In genomic region chr1:220353229-220354012, GRCh38 we compare ENCODE assay signal across 20 cellular contexts.
A peak's percentile ranks its signal among the peaks of the same experiment; 100 is the strongest.
DNase-seq lines count a peak whose midpoint lies in the region; TF ChIP-seq lines count a peak whose summit lies in the region.
"Had no signal": no experiment of that assay in that cellular context is flagged by ENCODE, and none has a peak within 500 bp of the region (broad histone marks: within the 10 kb centered on the region; RNA-seq: fewer than 3 reads in every experiment).

No MANE protein-coding gene starts in this region.

- H3K36me3 ChIP-seq in A673 (ENCODE audit: insufficient read depth, low read length, poor library complexity, severe bottlenecking) (no peaks in the 10 kb centered on the region), endodermal cell (ENCODE audit: control insufficient read depth, insufficient read depth, low read length) (no peaks in the 10 kb centered on the region), thyroid gland (no peaks in the 10 kb centered on the region)
- H3K36me3 ChIP-seq: lower lobe of right lung, pancreas, tibial artery had no signal

- intact Hi-C loops in A673 (cut with micrococcal nuclease; ENCODE audit: unreplicated experiment) (no loop called here), thyroid gland (cut with DNase I) (no loop called here)
- intact Hi-C loops in activated CD4-positive, alpha-beta memory T cell treated with anti-CD3 and anti-CD28 coated beads for 36 hours (cut with micrococcal nuclease): no loop called here

- no peaks in the 10 kb centered on the region for H3K27me3 Mint-ChIP-seq in endodermal cell (ENCODE audit: insufficient read depth)
- no peaks in the 10 kb centered on the region for H3K27me3 Mint-ChIP-seq in nephron progenitor cell (ENCODE audit: low read depth, poor library complexity)
- H3K27me3 Mint-ChIP-seq in activated CD4-positive, alpha-beta memory T cell treated with anti-CD3 and anti-CD28 coated beads for 36 hours: peaks cover 3% of the 10 kb centered on the region
- H3K27me3 Mint-ChIP-seq: brain had no signal

- H3K27ac ChIP-seq in A673 (ENCODE audit: low read depth, low read length, poor library complexity, severe bottlenecking): no peak overlapping the region
- no peak overlapping the region for H3K27ac ChIP-seq in endodermal cell (ENCODE audit: low read depth, low read length)
- no peak overlapping the region for H3K27ac ChIP-seq in thyroid gland
- H3K27ac ChIP-seq: GM23248, HL-60, lower lobe of right lung, pancreas, tibial artery had no signal

- H3K36me3 Mint-ChIP-seq in endodermal cell (ENCODE audit: low read depth) (no peaks in the 10 kb centered on the region), nephron progenitor cell (ENCODE audit: low read depth) (no peaks in the 10 kb centered on the region)
- no peaks in the 10 kb centered on the region for H3K36me3 Mint-ChIP-seq in activated CD4-positive, alpha-beta memory T cell treated with anti-CD3 and anti-CD28 coated beads for 36 hours
- H3K36me3 Mint-ChIP-seq: activated naive CD8-positive, alpha-beta T cell treated with anti-CD3 and anti-CD28 coated beads for 36 hours; brain had no signal

- H3K9me3 ChIP-seq in A673 (ENCODE audit: low read depth, low read length, poor library complexity, severe bottlenecking) (no peaks in the 10 kb centered on the region), endodermal cell (ENCODE audit: control insufficient read depth, low read length) (no peaks in the 10 kb centered on the region), thyroid gland (no peaks in the 10 kb centered on the region)
- H3K9me3 ChIP-seq: lower lobe of right lung, pancreas, tibial artery had no signal

- H3K4me1 Mint-ChIP-seq in endodermal cell (peaks cover 2% of the 10 kb centered on the region), nephron progenitor cell (peaks cover 4% of the 10 kb centered on the region)
- H3K4me1 Mint-ChIP-seq in activated CD4-positive, alpha-beta memory T cell treated with anti-CD3 and anti-CD28 coated beads for 36 hours (ENCODE audit: low read depth): no peaks in the 10 kb centered on the region
- H3K4me1 Mint-ChIP-seq: activated naive CD8-positive, alpha-beta T cell treated with anti-CD3 and anti-CD28 coated beads for 36 hours had no signal

- no peak overlapping the region for H3K9ac ChIP-seq in endodermal cell (ENCODE audit: extremely low read depth, low read length, poor library complexity, severe bottlenecking)
- H3K9ac ChIP-seq: GM23248 had no signal

- CTCF ChIA-PET in A673 (lab: Charles Lee): no interaction called here
- CTCF ChIA-PET in activated CD4-positive, alpha-beta memory T cell treated with anti-CD3 and anti-CD28 coated beads for 36 hours (lab: Charles Lee): no interaction called here

- H3K4me1 ChIP-seq in A673 (ENCODE audit: insufficient read depth, low read length, poor library complexity, severe bottlenecking): no peaks in the 10 kb centered on the region
- H3K4me1 ChIP-seq in endodermal cell (ENCODE audit: control insufficient read depth, insufficient read depth, low read length): no peaks in the 10 kb centered on the region
- peaks cover under 1 to 5% of the 10 kb centered on the region in 2 donors for H3K4me1 ChIP-seq in thyroid gland
- H3K4me1 ChIP-seq: lower lobe of right lung, pancreas, tibial artery had no signal

- H3K27me3 ChIP-seq in A673 (replicated peaks; ENCODE audit: insufficient read depth, low read depth, low read length, poor library complexity) (no peaks in the 10 kb centered on the region), endodermal cell (ENCODE audit: control insufficient read depth, insufficient read depth, low read length, poor library complexity, severe bottlenecking) (no peaks in the 10 kb centered on the region), thyroid gland (no peaks in the 10 kb centered on the region)
- H3K27me3 ChIP-seq: pancreas, tibial artery had no signal

- POLR2A ChIA-PET in A673 (lab: Charles Lee; ENCODE audit: low non-redundant PET): no interaction called here
- POLR2A ChIA-PET in activated CD4-positive, alpha-beta memory T cell treated with anti-CD3 and anti-CD28 coated beads for 36 hours (lab: Charles Lee): no interaction called here

- H3K27ac Mint-ChIP-seq in endodermal cell (no peak overlapping the region), nephron progenitor cell (no peak overlapping the region)
- H3K27ac Mint-ChIP-seq in activated CD4-positive, alpha-beta memory T cell treated with anti-CD3 and anti-CD28 coated beads for 36 hours: no peak overlapping the region
- H3K27ac Mint-ChIP-seq: activated naive CD8-positive, alpha-beta T cell treated with anti-CD3 and anti-CD28 coated beads for 36 hours had no signal

- WGBS in endodermal cell (ENCODE audit: insufficient coverage in 1 of 2, insufficient read length in 1 of 2), 2 experiments: 89 to 92% methylated on average over 13 to 24 of the region's 24 CpGs
- 91 to 95% methylated on average over 22 to 24 of the region's 24 CpGs for WGBS in thyroid gland, 2 donors

- H3K4me3 Mint-ChIP-seq in endodermal cell (no peak overlapping the region), nephron progenitor cell (no peak overlapping the region)
- no peak overlapping the region for H3K4me3 Mint-ChIP-seq in activated CD4-positive, alpha-beta memory T cell treated with anti-CD3 and anti-CD28 coated beads for 36 hours
- H3K4me3 Mint-ChIP-seq: activated naive CD8-positive, alpha-beta T cell treated with anti-CD3 and anti-CD28 coated beads for 36 hours; brain had no signal

- DNase-seq in A673 (ENCODE audit: low spot score) (peak; percentile 40), GM12865 (ENCODE audit: low read depth) (peak; percentile 12), NAMALWA (ENCODE audit: low spot score) (peak; percentile 34), endodermal cell (peak; percentile 67), nephron progenitor cell (no peak), thyroid gland (no peak), anterior cingulate cortex (lab: John Stamatoyannopoulos, UW) (no peak)
- DNase-seq in activated CD4-positive, alpha-beta memory T cell treated with anti-CD3 and anti-CD28 coated beads for 36 hours: no peak
- DNase-seq: activated naive CD8-positive, alpha-beta T cell treated with anti-CD3 and anti-CD28 coated beads for 36 hours; DMS79 treated with DMSO at 0.1 percent for 48 hours; GM23248; lower lobe of right lung; NCI-H1048; NCI-H2029; NCI-H524 treated with DMSO at 0.1 percent for 48 hours; stimulated activated naive CD4-positive, alpha-beta T cell treated with Interleukin-2 at 50 U/mL for 16 hours; tibial artery had no signal

- H3K4me3 ChIP-seq in A673 (ENCODE audit: low read depth, low read length, poor library complexity, severe bottlenecking) (no peak overlapping the region), GM12865 (ENCODE audit: low read depth, low read length) (no peak overlapping the region), endodermal cell (ENCODE audit: low read length) (no peak overlapping the region), thyroid gland (replicated peaks in 1 of 3) (no peak overlapping the region)
- H3K4me3 ChIP-seq: GM23248, lower lobe of right lung, pancreas, tibial artery had no signal

- no TSS peak for BruUV-seq in A673 (replicated peaks; lab: Mats Ljungman, UMichigan)

- no peak for TF ChIP-seq POLR2A in thyroid gland (IDR thresholded peaks at IDR 0.05)

- H3K9me3 Mint-ChIP-seq in endodermal cell (no peaks in the 10 kb centered on the region), nephron progenitor cell (no peaks in the 10 kb centered on the region)
- no peaks in the 10 kb centered on the region for H3K9me3 Mint-ChIP-seq in activated CD4-positive, alpha-beta memory T cell treated with anti-CD3 and anti-CD28 coated beads for 36 hours
- H3K9me3 Mint-ChIP-seq: activated naive CD8-positive, alpha-beta T cell treated with anti-CD3 and anti-CD28 coated beads for 36 hours had no signal

- 0 out of 2 replicates have a peak, but pooled peaks have one; percentile 21 for TF ChIP-seq CTCF in A673 (conservative IDR thresholded peaks at IDR 0.05; ENCODE audit: low read depth, low read length)
- TF ChIP-seq CTCF in GM12865 (IDR thresholded peaks at IDR 0.05; ENCODE audit: insufficient read depth, low read depth, low read length, missing control alignments): peak; percentile 11
- peak; percentile 64 for TF ChIP-seq CTCF in endodermal cell (conservative IDR thresholded peaks at IDR 0.05)
- no peak for TF ChIP-seq CTCF in nephron progenitor cell (IDR thresholded peaks at IDR 0.05)
- TF ChIP-seq CTCF in thyroid gland (IDR thresholded peaks at IDR 0.05): no peak

Comparison
In these comparisons a context has a peak if more than half of its experiments do, and no peak if none do; other contexts are left out.
1. DNase-seq: peak in A673 (single experiment), GM12865 (single experiment), NAMALWA (single experiment) and endodermal cell (single experiment); none in nephron progenitor cell (single experiment), thyroid gland (0 of 2), activated CD4-positive, alpha-beta memory T cell treated with anti-CD3 and anti-CD28 coated beads for 36 hours (single experiment) and anterior cingulate cortex (0 of 58).
2. CTCF ChIP-seq: peak in A673 (single experiment), GM12865 (single experiment) and endodermal cell (single experiment); none in nephron progenitor cell (single experiment) and thyroid gland (0 of 6).